In the genomic region with DNA sequence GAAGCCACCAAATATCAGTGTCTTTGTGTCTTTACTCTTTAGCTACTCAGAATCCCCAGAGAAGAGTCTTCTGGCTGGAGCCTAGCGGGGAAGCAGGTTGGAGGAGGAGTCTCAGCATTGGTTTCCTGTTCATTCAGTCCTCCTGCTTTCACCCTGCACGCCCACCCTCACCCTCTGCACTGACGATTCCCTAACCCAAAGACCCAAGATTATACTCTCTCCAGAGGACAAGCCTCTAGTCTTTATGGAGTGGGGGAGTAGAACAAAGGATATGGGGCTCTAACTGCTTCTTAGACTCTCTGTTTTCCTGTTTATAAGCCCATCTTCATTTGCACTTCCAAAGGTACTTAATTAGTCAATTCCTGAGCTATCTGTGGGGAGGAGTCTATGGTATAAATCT, we compare ENCODE assay signal across 14 cellular contexts.
"Had no signal": no experiment of that assay in that cellular context is flagged by ENCODE, and none has a peak within 500 bp of the region (broad histone marks: within the 10 kb centered on the region; RNA-seq: fewer than 3 reads in every experiment).

No MANE protein-coding gene starts in this region.

- H3K36me3 Mint-ChIP-seq: activated CD8-positive, alpha-beta memory T cell treated with anti-CD3 and anti-CD28 coated beads, Interleukin-2, amount 10 ng/mL, durations not matched to agents 7 days and 5 days; activated naive CD8-positive, alpha-beta T cell; brain had no signal

- H3K27ac Mint-ChIP-seq: activated CD8-positive, alpha-beta memory T cell treated with anti-CD3 and anti-CD28 coated beads, Interleukin-2, amount 10 ng/mL, durations not matched to agents 7 days and 5 days; activated naive CD8-positive, alpha-beta T cell; brain; dendritic cell treated with granulocyte-macrophage colony-stimulating factor and Interleukin-4, amounts not matched to agents 40 ng/mL and 50 ng/mL, for 4 days had no signal

- DNase-seq: activated CD4-positive, alpha-beta T cell treated with anti-CD3 and anti-CD28 coated beads for 1 hour; activated CD4-positive, alpha-beta T cell treated with anti-CD3 and anti-CD28 coated beads, Interleukin-2, amount 50 U/mL, for 48 hours; activated CD8-positive, alpha-beta memory T cell treated with anti-CD3 and anti-CD28 coated beads, Interleukin-2, amount 10 ng/mL, durations not matched to agents 7 days and 5 days; activated effector memory CD4-positive, alpha-beta T cell treated with anti-CD3 and anti-CD28 coated beads, Interleukin-2, amount 50 U/mL, for 16 hours; activated T-cell treated with anti-CD3 and anti-CD28 coated beads, Interleukin-2, amount 50 U/mL, for 4 hours; amygdala; kidney; right cardiac atrium; small intestine; T-helper 2 cell had no signal

- H3K4me3 Mint-ChIP-seq: activated CD8-positive, alpha-beta memory T cell treated with anti-CD3 and anti-CD28 coated beads, Interleukin-2, amount 10 ng/mL, durations not matched to agents 7 days and 5 days; activated naive CD8-positive, alpha-beta T cell; activated T-cell treated with anti-CD3 and anti-CD28 coated beads, Interleukin-2, amount 50 U/mL, for 4 hours; brain; dendritic cell treated with granulocyte-macrophage colony-stimulating factor and Interleukin-4, amounts not matched to agents 40 ng/mL and 50 ng/mL, for 4 days had no signal

- ATAC-seq: activated CD8-positive, alpha-beta memory T cell treated with anti-CD3 and anti-CD28 coated beads, Interleukin-2, amount 10 ng/mL, durations not matched to agents 7 days and 5 days; activated T-cell treated with anti-CD3 and anti-CD28 coated beads, Interleukin-2, amount 50 U/mL, for 4 hours; esophagus mucosa; right cardiac atrium had no signal

- H3K9me3 Mint-ChIP-seq: activated T-cell treated with anti-CD3 and anti-CD28 coated beads, Interleukin-2, amount 50 U/mL, for 4 hours; brain; dendritic cell treated with granulocyte-macrophage colony-stimulating factor and Interleukin-4, amounts not matched to agents 40 ng/mL and 50 ng/mL, for 4 days had no signal
